Comparison of ENCODE assay signal across 9 cellular contexts in genomic region chr13:30739646-30740642, GRCh38. TPM values are rescaled to one million over a fixed set of nuclear protein-coding genes. Genes with fewer than 3 reads are reported as not detected.
DNase-seq lines count a peak whose midpoint lies in the region; ATAC-seq and TF ChIP-seq lines count a peak whose summit lies in the region.
"Had no signal": no experiment of that assay in that cellular context is flagged by ENCODE, and none has a peak within 500 bp of the region (broad histone marks: within the 10 kb centered on the region; RNA-seq: fewer than 3 reads in every experiment).

No MANE protein-coding gene starts in this region.

- H3K4me2 ChIP-seq in HCT116 (ENCODE audit: low read length) (peak overlapping the region; percentile 62), OCI-LY1 (ENCODE audit: low read length) (peak overlapping the region; percentile 44)
- H3K4me2 ChIP-seq: KMS-11 had no signal

- POLR2A ChIA-PET in HCT116 (lab: Charles Lee), result interaction anchor here (0.6 to 1.4 kb wide), 3 partner anchors 13 to 625 kb away, joined by 3 read pairs; no protein-coding TSS in a partner anchor

- CTCF ChIA-PET in HCT116 (lab: Charles Lee), result no interaction called here

- H3K4me3 ChIP-seq in HCT116 (replicated peaks in 1 of 2; ENCODE audit: low read depth in 1 of 2, low read length in 2 of 2) (peak overlapping the region in 1 of 2 experiments; percentile 26), OCI-LY1 (ENCODE audit: low read depth, low read length, poor library complexity, severe bottlenecking) (peak overlapping the region; percentile 17)

- H4K20me1 ChIP-seq in HCT116 (ENCODE audit: insufficient read depth), result no peaks in the 10 kb centered on the region; the same call in 1 of the 2 replicates
- H4K20me1 ChIP-seq in OCI-LY1 (ENCODE audit: insufficient read depth, low read length), result no peaks in the 10 kb centered on the region

- H3K27ac ChIP-seq in HCT116 (ENCODE audit: low read depth, low read length) (no peak overlapping the region), OCI-LY1 (ENCODE audit: low read depth, low read length, poor library complexity, severe bottlenecking) (peak overlapping the region; percentile 3)
- H3K27ac ChIP-seq: KMS-11 had no signal

- TF ChIP-seq CTCF in HCT116 (IDR thresholded peaks at IDR 0.05 in 2 of 3, conservative IDR thresholded peaks at IDR 0.05 in 1 of 3; ENCODE audit: borderline replicate concordance in 1 of 3, insufficient read depth in 1 of 3, low read depth in 2 of 3, low read length in 2 of 3) (no peak), OCI-LY1 (IDR thresholded peaks at IDR 0.05; ENCODE audit: low read length) (no peak)

- H3K4me1 ChIP-seq in HCT116 (ENCODE audit: control insufficient read depth in 1 of 2, insufficient read depth in 2 of 2, low read length in 2 of 2), result peaks cover 34 to 41% of the 10 kb centered on the region in 2 experiments
- peaks cover 79% of the 10 kb centered on the region for H3K4me1 ChIP-seq in OCI-LY1 (ENCODE audit: insufficient read depth, low read length, severe bottlenecking)

- intact Hi-C loops in HCT116 (cut with micrococcal nuclease), result loop anchor here (5.0 kb wide), 1 partner anchor 123 kb away; the partner anchor contains the start of gene USPL1

- peak; percentile 88 for DNase-seq in ELR (ENCODE audit: low read depth)
- peak; percentile 52 for DNase-seq in HCT116 (ENCODE audit: low read depth, low spot score)
- DNase-seq in activated T-helper 1 cell treated with Interleukin-2 at 50 U/mL for 16 hours (ENCODE audit: low read depth), result peak; percentile 39
- DNase-seq in iris pigment epithelial cell (ENCODE audit: low read depth), result peak; percentile 89
- peak; percentile 38 for DNase-seq in stimulated activated CD8-positive, alpha-beta memory T cell treated with anti-CD3 and anti-CD28 coated beads, Interleukin-4, amount 100 ng/mL, for 24 hours (ENCODE audit: low read depth)
- no peak for DNase-seq in NCI-H524 treated with DMSO at 0.1 percent for 48 hours (lab: John Stamatoyannopoulos, UW)
- DNase-seq in NCI-H82 treated with DMSO at 0.1 percent for 48 hours (lab: John Stamatoyannopoulos, UW; ENCODE audit: unreplicated experiment), result no peak

- no peaks in the 10 kb centered on the region for H3F3A ChIP-seq in OCI-LY1 (ENCODE audit: insufficient read depth, low read length)

- no peak overlapping the region for H3K9ac ChIP-seq in HCT116 (ENCODE audit: low read length)
- peak overlapping the region; percentile 7; the same call in 1 of the 2 replicates for H3K9ac ChIP-seq in OCI-LY1 (ENCODE audit: low read length)
- H3K9ac ChIP-seq: KMS-11 had no signal

- H3K79me2 ChIP-seq in HCT116 (ENCODE audit: insufficient read depth, low read length), result no peaks in the 10 kb centered on the region
- H3K79me2 ChIP-seq in OCI-LY1 (ENCODE audit: insufficient read depth, low read length), result peaks cover 9% of the 10 kb centered on the region

- H3K9me2 ChIP-seq in HCT116 (ENCODE audit: insufficient read depth), result no peaks in the 10 kb centered on the region
- no peaks in the 10 kb centered on the region for H3K9me2 ChIP-seq in OCI-LY1 (ENCODE audit: low read depth, low read length)

- H2AFZ ChIP-seq in HCT116 (ENCODE audit: low read depth, low read length, poor library complexity, severe bottlenecking) (peak overlapping the region; percentile 72), OCI-LY1 (ENCODE audit: low read length) (no peak overlapping the region)

- no peaks in the 10 kb centered on the region for H3K36me3 ChIP-seq in HCT116 (ENCODE audit: control insufficient read depth in 1 of 2, insufficient read depth in 2 of 2, low read length in 2 of 2)
- peaks cover 20% of the 10 kb centered on the region for H3K36me3 ChIP-seq in OCI-LY1 (ENCODE audit: insufficient read depth, low read length)

- H3K9me3 ChIP-seq in HCT116 (ENCODE audit: control insufficient read depth in 1 of 2, insufficient read depth in 1 of 2, low read depth in 1 of 2, low read length in 2 of 2) (no peaks in the 10 kb centered on the region), OCI-LY1 (ENCODE audit: low read length) (no peaks in the 10 kb centered on the region)

- TF ChIP-seq RAD21 in HCT116 (IDR thresholded peaks at IDR 0.05; ENCODE audit: low read depth), result no peak

- RAD21 ChIA-PET in HCT116 (lab: Charles Lee; ENCODE audit: low non-redundant PET in 1 of 2, low total read pairs in 2 of 2, uncharacterized antibody in 2 of 2, unreplicated experiment in 2 of 2), result no interaction called here

- H3K27me3 ChIP-seq in HCT116 (ENCODE audit: insufficient read depth, low read length) (peaks cover 47% of the 10 kb centered on the region), OCI-LY1 (ENCODE audit: insufficient read depth, low read length) (no peaks in the 10 kb centered on the region)

- ATAC-seq in HCT116, result peak; percentile 67

- BruUV-seq in HCT116 (replicated peaks; lab: Mats Ljungman, UMichigan), result no TSS peak

- no peak for TF ChIP-seq POLR2A in HCT116 (IDR thresholded peaks at IDR 0.05; ENCODE audit: borderline replicate concordance, extremely low read depth, insufficient read depth, insufficient read length)

TF ChIP-seq in HCT116, 20 proteins besides CTCF, POLR2A, EP300 and RAD21:
- peak; percentile 31; the same call in 1 of the 2 replicates for TF ChIP-seq SP1 (IDR thresholded peaks at IDR 0.05; ENCODE audit: low read depth)
- TF ChIP-seq, protein P1, sequence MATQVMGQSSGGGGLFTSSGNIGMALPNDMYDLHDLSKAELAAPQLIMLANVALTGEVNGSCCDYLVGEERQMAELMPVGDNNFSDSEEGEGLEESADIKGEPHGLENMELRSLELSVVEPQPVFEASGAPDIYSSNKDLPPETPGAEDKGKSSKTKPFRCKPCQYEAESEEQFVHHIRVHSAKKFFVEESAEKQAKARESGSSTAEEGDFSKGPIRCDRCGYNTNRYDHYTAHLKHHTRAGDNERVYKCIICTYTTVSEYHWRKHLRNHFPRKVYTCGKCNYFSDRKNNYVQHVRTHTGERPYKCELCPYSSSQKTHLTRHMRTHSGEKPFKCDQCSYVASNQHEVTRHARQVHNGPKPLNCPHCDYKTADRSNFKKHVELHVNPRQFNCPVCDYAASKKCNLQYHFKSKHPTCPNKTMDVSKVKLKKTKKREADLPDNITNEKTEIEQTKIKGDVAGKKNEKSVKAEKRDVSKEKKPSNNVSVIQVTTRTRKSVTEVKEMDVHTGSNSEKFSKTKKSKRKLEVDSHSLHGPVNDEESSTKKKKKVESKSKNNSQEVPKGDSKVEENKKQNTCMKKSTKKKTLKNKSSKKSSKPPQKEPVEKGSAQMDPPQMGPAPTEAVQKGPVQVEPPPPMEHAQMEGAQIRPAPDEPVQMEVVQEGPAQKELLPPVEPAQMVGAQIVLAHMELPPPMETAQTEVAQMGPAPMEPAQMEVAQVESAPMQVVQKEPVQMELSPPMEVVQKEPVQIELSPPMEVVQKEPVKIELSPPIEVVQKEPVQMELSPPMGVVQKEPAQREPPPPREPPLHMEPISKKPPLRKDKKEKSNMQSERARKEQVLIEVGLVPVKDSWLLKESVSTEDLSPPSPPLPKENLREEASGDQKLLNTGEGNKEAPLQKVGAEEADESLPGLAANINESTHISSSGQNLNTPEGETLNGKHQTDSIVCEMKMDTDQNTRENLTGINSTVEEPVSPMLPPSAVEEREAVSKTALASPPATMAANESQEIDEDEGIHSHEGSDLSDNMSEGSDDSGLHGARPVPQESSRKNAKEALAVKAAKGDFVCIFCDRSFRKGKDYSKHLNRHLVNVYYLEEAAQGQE (IDR thresholded peaks at IDR 0.05; ENCODE audit: low read depth), result no peak
- TF ChIP-seq EGR1 (IDR thresholded peaks at IDR 0.05; ENCODE audit: low read depth), result 0 out of 2 replicates have a peak, but pooled peaks have one; percentile 19
- no peak for TF ChIP-seq YY1 (IDR thresholded peaks at IDR 0.05; ENCODE audit: extremely low read depth, insufficient replicate concordance, low read depth, low read length)
- no peak for TF ChIP-seq ELF1 (IDR thresholded peaks at IDR 0.05; ENCODE audit: borderline replicate concordance, low read depth)
- TF ChIP-seq CEBPB (IDR thresholded peaks at IDR 0.05; ENCODE audit: low read depth), result peak; percentile 66
- TF ChIP-seq FOSL1 (IDR thresholded peaks at IDR 0.05; ENCODE audit: low read depth), result peak; percentile 75
- TF ChIP-seq JUND (IDR thresholded peaks at IDR 0.05), result peak; percentile 38; the same call in 1 of the 2 replicates

RNA-seq across cellular contexts. Expression of gene ALOX5AP, which starts 4.6 kb away (rescaled TPM):
- total RNA-seq in HCT116 (2021; ENCODE audit: unreplicated experiment), result not detected
- 0.16 TPM in 1 of 2 replicates, not detected in the other for polyA plus RNA-seq in HCT116 (2012)

Comparison
In these comparisons a context has a peak if more than half of its experiments do, and no peak if none do; other contexts are left out.
1. DNase-seq: peak in ELR (single experiment), HCT116 (single experiment), activated T-helper 1 cell treated with Interleukin-2 at 50 U/mL for 16 hours (single experiment), iris pigment epithelial cell (single experiment) and stimulated activated CD8-positive, alpha-beta memory T cell treated with anti-CD3 and anti-CD28 coated beads, Interleukin-4, amount 100 ng/mL, for 24 hours (single experiment); none in NCI-H524 treated with DMSO at 0.1 percent for 48 hours (single experiment) and NCI-H82 treated with DMSO at 0.1 percent for 48 hours (single experiment).